Comparison of ENCODE assay signal across 10 cellular contexts in the genomic region with DNA sequence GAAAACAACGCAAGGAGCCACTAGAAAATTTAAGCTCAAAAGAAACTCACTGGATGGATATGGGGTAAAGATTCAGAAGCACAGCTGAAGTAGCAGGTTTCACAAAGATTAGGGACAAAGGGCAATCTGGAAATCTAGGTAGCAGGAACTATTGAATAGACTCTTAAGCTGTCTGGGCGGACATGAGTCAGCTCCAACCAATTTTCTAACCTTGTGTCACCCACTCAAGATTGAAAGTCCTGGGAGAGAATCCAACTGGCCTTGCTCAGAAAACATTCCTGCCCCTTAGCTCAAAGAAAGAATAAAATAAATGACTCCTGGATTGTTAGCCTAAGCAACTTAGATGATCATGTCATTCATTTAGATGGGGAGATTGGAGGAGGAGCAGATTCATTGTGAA.
A peak's percentile ranks its signal among the peaks of the same experiment; 100 is the strongest.
DNase-seq lines count a peak whose midpoint lies in the region; ATAC-seq and TF ChIP-seq lines count a peak whose summit lies in the region.
"Had no signal": no experiment of that assay in that cellular context is flagged by ENCODE, and none has a peak within 500 bp of the region (broad histone marks: within the 10 kb centered on the region; RNA-seq: fewer than 3 reads in every experiment).

No MANE protein-coding gene starts in this region.

- no peak for ATAC-seq in HG03571 (IDR thresholded peaks at IDR 0.05; ENCODE audit: unreplicated experiment)

- in situ Hi-C loops in KBM-7 (cut with MboI; ENCODE audit: low pct_unique_long_range_greater_than_20kb, low sequenced_read_pairs), result no loop called here

- no peak for TF ChIP-seq CTCF in GM10266 (IDR thresholded peaks at IDR 0.05; ENCODE audit: control insufficient read depth, insufficient read depth, low read depth, missing control alignments)

- DNase-seq in DMS53 (lab: John Stamatoyannopoulos, UW) (peak; percentile 79), NCI-H2029 (lab: John Stamatoyannopoulos, UW) (peak; percentile 61), epithelial cell of prostate (ENCODE audit: low read depth, low spot score) (no peak), pons (ENCODE audit: low spot score) (peak; percentile 40), KBM-7 (no peak), NCI-H524 (lab: John Stamatoyannopoulos, UW) (no peak), GM10266 (ENCODE audit: extremely low spot score) (no peak)
- DNase-seq: DMS 273 treated with DMSO at 0.1 percent for 48 hours; stimulated activated CD4-positive, alpha-beta T cell treated with anti-CD3 and anti-CD28 coated beads, Interleukin-4, amount 100 ng/mL, for 24 hours had no signal

- peak overlapping the region; percentile 47 for H3K27ac ChIP-seq in epithelial cell of prostate

Comparison
In these comparisons a context has a peak if more than half of its experiments do, and no peak if none do; other contexts are left out.
1. DNase-seq: peak in DMS53 (single experiment), NCI-H2029 (single experiment) and pons (single experiment); none in epithelial cell of prostate (single experiment), KBM-7 (single experiment), NCI-H524 (0 of 2) and GM10266 (single experiment).